ENCODE assay signal across 17 cellular contexts in genomic region chr7:68547181-68547580, GRCh38.
"Had no signal": no experiment of that assay in that cellular context is flagged by ENCODE, and none has a peak within 500 bp of the region (broad histone marks: within the 10 kb centered on the region; RNA-seq: fewer than 3 reads in every experiment).

No MANE protein-coding gene starts in this region.

- H3K36me3 ChIP-seq: adrenal gland, esophagus muscularis mucosa, left ventricle myocardium inferior had no signal

- DNase-seq: activated CD4-positive, alpha-beta T cell treated with anti-CD3 and anti-CD28 coated beads for 1 hour; activated CD4-positive, alpha-beta T cell treated with anti-CD3 and anti-CD28 coated beads, Interleukin-2, amount 50 U/mL, for 4 hours; activated naive CD4-positive, alpha-beta T cell treated with anti-CD3 and anti-CD28 coated beads, Interleukin-2, amount 50 U/mL, for 16 hours; adrenal gland; body of pancreas; caudate nucleus; foreskin fibroblast; hippocampal formation; kidney; left ventricle myocardium inferior; naive B cell; stimulated activated CD4-positive, alpha-beta T cell treated with anti-CD3 and anti-CD28 coated beads, Interleukin-12 subunit alpha, Interleukin-12 subunit beta, amount 100 ng/mL, for 4 hours; stimulated activated CD4-positive, alpha-beta T cell treated with anti-CD3 and anti-CD28 coated beads, Interleukin-2, amount 100 ng/mL, for 24 hours; T1000 had no signal

- H2AFZ ChIP-seq: parathyroid adenoma had no signal

- H3K27ac ChIP-seq: adrenal gland, body of pancreas, coronary artery, esophagus muscularis mucosa, left ventricle myocardium inferior, parathyroid adenoma had no signal

- H3K27ac Mint-ChIP-seq: naive B cell had no signal

- H3K27me3 ChIP-seq: adrenal gland, body of pancreas, esophagus muscularis mucosa had no signal

- H3K4me1 ChIP-seq: adrenal gland, body of pancreas, esophagus muscularis mucosa, left ventricle myocardium inferior, parathyroid adenoma had no signal

- H3K4me3 Mint-ChIP-seq: naive B cell had no signal

- H3K36me3 Mint-ChIP-seq: naive B cell had no signal

- ATAC-seq: body of pancreas had no signal

- H3K9ac ChIP-seq: parathyroid adenoma had no signal

- H3K79me2 ChIP-seq: parathyroid adenoma had no signal

- H3K9me3 ChIP-seq: adrenal gland, body of pancreas, esophagus muscularis mucosa, left ventricle myocardium inferior had no signal

- H3K27me3 Mint-ChIP-seq: naive B cell had no signal

- H3K4me1 Mint-ChIP-seq: naive B cell had no signal

- H3K4me3 ChIP-seq: adrenal gland, body of pancreas, coronary artery, esophagus muscularis mucosa, left ventricle myocardium inferior had no signal
